25 cellular contexts compared by ENCODE assay signal in the genomic region with DNA sequence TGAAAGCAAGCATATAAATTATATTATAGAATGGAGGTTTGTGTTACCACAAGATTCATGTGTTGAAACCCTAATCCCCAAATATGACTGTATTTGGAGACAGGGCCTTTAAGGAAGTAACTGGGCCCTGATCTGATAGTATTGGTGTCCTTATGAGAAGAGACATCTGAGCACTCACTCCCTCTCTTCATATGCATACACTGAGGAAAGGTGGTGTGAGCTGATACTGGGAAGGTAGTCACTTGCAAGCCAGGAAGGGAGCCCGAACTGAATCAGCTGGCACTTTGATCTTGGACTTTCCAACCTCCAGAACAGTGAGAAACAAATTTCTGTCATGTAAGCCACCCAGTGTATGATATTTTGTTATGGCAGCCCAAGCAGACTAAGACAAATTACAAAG.
"Had no signal": no experiment of that assay in that cellular context is flagged by ENCODE, and none has a peak within 500 bp of the region (broad histone marks: within the 10 kb centered on the region; RNA-seq: fewer than 3 reads in every experiment).

No MANE protein-coding gene starts in this region.

- H3K27ac ChIP-seq: colonic mucosa, epithelial cell of prostate, esophagus squamous epithelium, gastrocnemius medialis, heart right ventricle, left lung, lower lobe of right lung had no signal

- H3K4me1 ChIP-seq: colonic mucosa, esophagus squamous epithelium, gastrocnemius medialis, heart right ventricle, left lung, lower lobe of right lung had no signal

- H3K36me3 ChIP-seq: colonic mucosa, esophagus squamous epithelium, gastrocnemius medialis, heart right ventricle, left lung, lower lobe of right lung had no signal

- H3K27me3 ChIP-seq: colonic mucosa, esophagus squamous epithelium, gastrocnemius medialis, heart right ventricle, left lung had no signal

- H3K4me3 ChIP-seq: colonic mucosa, esophagus squamous epithelium, gastrocnemius medialis, heart right ventricle, left lung, lower lobe of right lung, mucosa of descending colon had no signal

- DNase-seq: colonic mucosa; cortex of kidney; effector CD8-positive, alpha-beta T cell; effector memory CD8-positive, alpha-beta T cell; endodermal cell; erythroblast; esophagus squamous epithelium; foreskin fibroblast; foreskin melanocyte; gastrocnemius medialis; glutamatergic neuron; head of caudate nucleus; heart right ventricle; hippocampal formation; left cardiac atrium; left lung; left ventricle myocardium superior; lower lobe of right lung; mesenchymal stem cell; mucosa of descending colon had no signal

- ATAC-seq: effector memory CD8-positive, alpha-beta T cell; esophagus mucosa; gastrocnemius medialis; heart right ventricle; left cardiac atrium; left lung; left ventricle myocardium superior; lower lobe of right lung; mucosa of descending colon had no signal

- H3K9me3 ChIP-seq: colonic mucosa, esophagus squamous epithelium, gastrocnemius medialis, heart right ventricle, left lung, lower lobe of right lung, mucosa of descending colon had no signal

- FAIRE-seq: endometrium, islet of Langerhans, keratinocyte had no signal
